In genomic region chr7:92645114-92645497, GRCh38 we compare ENCODE assay signal across 11 cellular contexts. TPM values are rescaled to one million over a fixed set of nuclear protein-coding genes. Genes with fewer than 3 reads are reported as not detected.
DNase-seq lines count a peak whose midpoint lies in the region; ATAC-seq and TF ChIP-seq lines count a peak whose summit lies in the region.
"Had no signal": no experiment of that assay in that cellular context is flagged by ENCODE, and none has a peak within 500 bp of the region (broad histone marks: within the 10 kb centered on the region; RNA-seq: fewer than 3 reads in every experiment).

No MANE protein-coding gene starts in this region.

- no peak for TF ChIP-seq CTCF in PC-9 (conservative IDR thresholded peaks at IDR 0.05)
- no peak for TF ChIP-seq CTCF in nephron (IDR thresholded peaks at IDR 0.05; ENCODE audit: unreplicated experiment in 3 of 3)
- TF ChIP-seq CTCF in GM13976 (IDR thresholded peaks at IDR 0.05; ENCODE audit: borderline replicate concordance, control extremely low read depth, extremely low read depth, insufficient read depth, missing control alignments), result no peak

- peaks cover 19% of the 10 kb centered on the region for H3K4me1 ChIP-seq in PC-9 (replicated peaks; ENCODE audit: insufficient read depth)

- no peaks in the 10 kb centered on the region for H3K9me2 ChIP-seq in PC-9 (ENCODE audit: insufficient read depth)

- no peak overlapping the region for H3K4me3 Mint-ChIP-seq in central memory CD8-positive, alpha-beta T cell
- no peak overlapping the region for H3K4me3 Mint-ChIP-seq in nephron

- CTCF ChIA-PET in PC-9 (lab: Charles Lee), result no interaction called here

- peaks cover 59% of the 10 kb centered on the region for H3K4me1 Mint-ChIP-seq in central memory CD8-positive, alpha-beta T cell
- H3K4me1 Mint-ChIP-seq in nephron, result peaks cover 32% of the 10 kb centered on the region

- ATAC-seq in central memory CD8-positive, alpha-beta T cell (replicated peaks; ENCODE audit: extremely low read depth, poor library complexity, severe bottlenecking), result no peak

- no peaks in the 10 kb centered on the region for H3K9me3 Mint-ChIP-seq in central memory CD8-positive, alpha-beta T cell
- no peaks in the 10 kb centered on the region for H3K9me3 Mint-ChIP-seq in nephron

- no peaks in the 10 kb centered on the region for H3K9me3 ChIP-seq in PC-9 (ENCODE audit: insufficient read depth, low read depth)
- H3K9me3 ChIP-seq: tibial artery had no signal

- no TSS peak for BruUV-seq in PC-9 (replicated peaks; lab: Mats Ljungman, UMichigan)

- peaks cover 5% of the 10 kb centered on the region; the same call in 1 of the 2 replicates for H3K79me2 ChIP-seq in PC-9 (ENCODE audit: low read depth)

- H3K36me3 Mint-ChIP-seq in central memory CD8-positive, alpha-beta T cell (ENCODE audit: insufficient read depth), result peaks cover 4% of the 10 kb centered on the region
- no peaks in the 10 kb centered on the region for H3K36me3 Mint-ChIP-seq in nephron (ENCODE audit: low read depth)

- H3K27me3 ChIP-seq in PC-9 (ENCODE audit: insufficient read depth, low read depth), result no peaks in the 10 kb centered on the region
- H3K27me3 ChIP-seq: tibial artery had no signal

- peak overlapping the region; percentile 64 for H3K27ac Mint-ChIP-seq in central memory CD8-positive, alpha-beta T cell (ENCODE audit: low read depth)
- peak overlapping the region in 2 of 3 experiments; percentile 53 to 56 for H3K27ac Mint-ChIP-seq in nephron

- H3K36me3 ChIP-seq in PC-9 (ENCODE audit: low read depth), result no peaks in the 10 kb centered on the region
- H3K36me3 ChIP-seq: tibial artery had no signal

- H2AFZ ChIP-seq in PC-9, result no peak overlapping the region

- H3K27me3 Mint-ChIP-seq in central memory CD8-positive, alpha-beta T cell, result no peaks in the 10 kb centered on the region
- no peaks in the 10 kb centered on the region for H3K27me3 Mint-ChIP-seq in nephron (ENCODE audit: low read depth)

- intact Hi-C loops in PC-9 (cut with micrococcal nuclease; ENCODE audit: unreplicated experiment), result no loop called here

- POLR2A ChIA-PET in PC-9 (lab: Charles Lee; ENCODE audit: unreplicated experiment), result no interaction called here

- H3K4me3 ChIP-seq in PC-9, result no peak overlapping the region
- H3K4me3 ChIP-seq: tibial artery had no signal

- peaks cover 15% of the 10 kb centered on the region; the same call in 1 of the 2 replicates for H3F3A ChIP-seq in PC-9 (ENCODE audit: insufficient read depth, low read depth)

- peak overlapping the region; percentile 49 for H3K4me2 ChIP-seq in PC-9

- 0 out of 2 replicates have a peak, but pooled peaks cover 4% of the 10 kb centered on the region for H4K20me1 ChIP-seq in PC-9 (ENCODE audit: insufficient read depth)

- DNase-seq in NCI-H82 treated with DMSO at 0.1 percent for 48 hours (lab: John Stamatoyannopoulos, UW; ENCODE audit: unreplicated experiment), result peak; percentile 98
- no peak for DNase-seq in NCI-H82 (lab: John Stamatoyannopoulos, UW)
- no peak for DNase-seq in PC-9
- no peak for DNase-seq in central memory CD8-positive, alpha-beta T cell (ENCODE audit: low spot score in 2 of 2)
- DNase-seq in germinal center (ENCODE audit: low spot score), result no peak
- DNase-seq in GM13976 (ENCODE audit: low spot score), result no peak
- no peak for DNase-seq in putamen (ENCODE audit: low spot score)
- DNase-seq: NCI-H526 treated with DMSO at 0.1 percent for 48 hours had no signal

- H3K27ac ChIP-seq in PC-9, result peak overlapping the region; percentile 65
- H3K27ac ChIP-seq: 22Rv1 had no signal

- in situ Hi-C loops in GM13976 (cut with MboI; ENCODE audit: low sequenced_read_pairs, unreplicated experiment), result no loop called here

RNA-seq across cellular contexts. Expression of gene FAM133B, which starts 54.9 kb away (rescaled TPM):
- 33.7 TPM in 2 replicates for total RNA-seq in PC-9 (2021)
